8 cellular contexts compared by ENCODE assay signal in the genomic region with DNA sequence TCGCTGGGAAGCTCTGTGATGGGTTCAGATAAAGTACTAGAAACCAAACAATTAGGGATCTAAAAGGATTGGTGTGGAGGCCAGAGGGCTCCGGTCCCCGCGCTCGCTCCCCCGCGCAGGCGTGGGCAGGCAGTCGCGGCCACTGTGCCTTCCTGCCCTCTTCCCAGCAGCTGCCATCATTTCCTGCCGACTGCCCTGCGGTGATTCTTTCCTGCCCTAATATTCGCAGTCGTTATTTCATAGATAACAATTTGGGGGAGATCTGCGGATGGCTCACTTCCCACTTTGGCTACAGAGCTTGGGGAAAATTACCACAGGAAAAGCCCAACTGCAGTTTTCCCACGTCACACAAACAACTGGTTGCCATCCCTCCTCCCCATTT. TPM values are rescaled to one million over a fixed set of nuclear protein-coding genes. Genes with fewer than 3 reads are reported as not detected.
DNase-seq lines count a peak whose midpoint lies in the region; ATAC-seq and TF ChIP-seq lines count a peak whose summit lies in the region.

No MANE protein-coding gene starts in this region.

- H3K4me2 ChIP-seq in PC-3 (ENCODE audit: low read length): no peak overlapping the region

- peak overlapping the region; percentile 55 for H3K4me3 ChIP-seq in NT2/D1 (ENCODE audit: insufficient read length, low read depth)
- peak overlapping the region; percentile 27 to 62 for H3K4me3 ChIP-seq in foreskin fibroblast (ENCODE audit: low read depth in 1 of 2, low read length in 2 of 2)
- H3K4me3 ChIP-seq in PC-3 (ENCODE audit: low read length): no peak overlapping the region

- H3K4me1 Mint-ChIP-seq in activated T-helper 2 cell treated with anti-CD3 and anti-CD28 coated beads, Interferon-gamma antibody, Interleukin-2, Interleukin-4, amounts not matched to agents 10 μg/mL and 5 μg/mL and 100 μg/mL, durations not matched to agents 14 hours and 24 hours and 36 hours (ENCODE audit: low read depth): no peaks in the 10 kb centered on the region

- H3K9me2 ChIP-seq in PC-3 (replicated peaks; ENCODE audit: low read length): no peaks in the 10 kb centered on the region

- no peak overlapping the region for H2AFZ ChIP-seq in PC-3 (ENCODE audit: low read length)

- TF ChIP-seq CTCF in foreskin fibroblast (IDR thresholded peaks at IDR 0.05; ENCODE audit: low read depth, low read length) (no peak), PC-3 (conservative IDR thresholded peaks at IDR 0.05; ENCODE audit: low read depth, low read length) (no peak)

- CTCF ChIA-PET in PC-3 (lab: Charles Lee): no interaction called here

- POLR2A ChIA-PET in PC-3 (lab: Charles Lee; ENCODE audit: unreplicated experiment): no interaction called here

- H3K27ac Mint-ChIP-seq in activated T-helper 2 cell treated with anti-CD3 and anti-CD28 coated beads, Interferon-gamma antibody, Interleukin-2, Interleukin-4, amounts not matched to agents 10 μg/mL and 5 μg/mL and 100 μg/mL, durations not matched to agents 14 hours and 24 hours and 36 hours: no peak overlapping the region

- DNase-seq in D341Med (ENCODE audit: low spot score) (peak; percentile 43), NT2/D1 (ENCODE audit: low read depth, low spot score) (no peak), foreskin fibroblast (no peak), pons (ENCODE audit: low spot score) (peak; percentile 58), PC-3 (no peak)
- DNase-seq in activated T-helper 2 cell treated with anti-CD3 and anti-CD28 coated beads, Interferon-gamma antibody, Interleukin-2, Interleukin-4, amounts not matched to agents 10 μg/mL and 5 μg/mL and 100 μg/mL, durations not matched to agents 14 hours and 24 hours and 36 hours (ENCODE audit: low spot score): no peak
- DNase-seq in activated CD4-positive, alpha-beta T cell treated with anti-CD3 and anti-CD28 coated beads for 48 hours: no peak

- peaks cover 47% of the 10 kb centered on the region for H3K27me3 ChIP-seq in NT2/D1 (ENCODE audit: insufficient read depth, insufficient read length)
- H3K27me3 ChIP-seq in PC-3 (ENCODE audit: low read length): peaks cover 10% of the 10 kb centered on the region; the same call in 1 of the 2 replicates

- no peaks in the 10 kb centered on the region for H3K79me2 ChIP-seq in PC-3 (ENCODE audit: low read length)

- intact Hi-C loops in activated T-helper 2 cell treated with anti-CD3 and anti-CD28 coated beads, Interferon-gamma antibody, Interleukin-2, Interleukin-4, amounts not matched to agents 10 μg/mL and 5 μg/mL and 100 μg/mL, durations not matched to agents 14 hours and 24 hours and 36 hours (cut with micrococcal nuclease): no loop called here
- intact Hi-C loops in PC-3 (cut with micrococcal nuclease): loop anchor here (10.0 kb wide), 1 partner anchor 582 kb away; no protein-coding TSS in a partner anchor

- H3K9me3 ChIP-seq in NT2/D1 (ENCODE audit: insufficient read depth, low read length) (no peaks in the 10 kb centered on the region), PC-3 (ENCODE audit: low read length) (no peaks in the 10 kb centered on the region)

- no TSS peak for BruUV-seq in PC-3 (replicated peaks; lab: Mats Ljungman, UMichigan)

- no peak overlapping the region for H3K27ac ChIP-seq in PC-3 (ENCODE audit: low read length)

- H3K36me3 Mint-ChIP-seq in activated T-helper 2 cell treated with anti-CD3 and anti-CD28 coated beads, Interferon-gamma antibody, Interleukin-2, Interleukin-4, amounts not matched to agents 10 μg/mL and 5 μg/mL and 100 μg/mL, durations not matched to agents 14 hours and 24 hours and 36 hours (ENCODE audit: low read depth): no peaks in the 10 kb centered on the region

- ATAC-seq in GM21723 (IDR thresholded peaks at IDR 0.05; ENCODE audit: unreplicated experiment) (no peak), PC-3 (no peak)

- no peaks in the 10 kb centered on the region for H3F3A ChIP-seq in PC-3 (ENCODE audit: low read length, unreplicated experiment)

- no peaks in the 10 kb centered on the region for H3K36me3 ChIP-seq in NT2/D1 (ENCODE audit: insufficient read depth, insufficient read length, low read length)
- H3K36me3 ChIP-seq in PC-3 (ENCODE audit: low read depth, low read length): no peaks in the 10 kb centered on the region

- no peaks in the 10 kb centered on the region for H3K4me1 ChIP-seq in NT2/D1 (ENCODE audit: insufficient read depth, insufficient read length)
- H3K4me1 ChIP-seq in PC-3 (ENCODE audit: insufficient read depth, low read length): no peaks in the 10 kb centered on the region

- peaks cover 20% of the 10 kb centered on the region for H3K27me3 Mint-ChIP-seq in activated T-helper 2 cell treated with anti-CD3 and anti-CD28 coated beads, Interferon-gamma antibody, Interleukin-2, Interleukin-4, amounts not matched to agents 10 μg/mL and 5 μg/mL and 100 μg/mL, durations not matched to agents 14 hours and 24 hours and 36 hours (ENCODE audit: low read depth)

- no peaks in the 10 kb centered on the region for H3K9me3 Mint-ChIP-seq in activated T-helper 2 cell treated with anti-CD3 and anti-CD28 coated beads, Interferon-gamma antibody, Interleukin-2, Interleukin-4, amounts not matched to agents 10 μg/mL and 5 μg/mL and 100 μg/mL, durations not matched to agents 14 hours and 24 hours and 36 hours

- H3K4me3 Mint-ChIP-seq in activated T-helper 2 cell treated with anti-CD3 and anti-CD28 coated beads, Interferon-gamma antibody, Interleukin-2, Interleukin-4, amounts not matched to agents 10 μg/mL and 5 μg/mL and 100 μg/mL, durations not matched to agents 14 hours and 24 hours and 36 hours (ENCODE audit: low read depth): no peak overlapping the region

- no peaks in the 10 kb centered on the region for H4K20me1 ChIP-seq in PC-3 (ENCODE audit: low read length)

- H3K9ac ChIP-seq in NT2/D1 (ENCODE audit: insufficient read length, low read depth): peak overlapping the region; percentile 72
- H3K9ac ChIP-seq in PC-3 (ENCODE audit: low read length): no peak overlapping the region

RNA-seq across cellular contexts. Expression of gene GRIA2, which starts 2.2 kb away (rescaled TPM):
- total RNA-seq in activated T-helper 2 cell treated with anti-CD3 and anti-CD28 coated beads, Interferon-gamma antibody, Interleukin-2, Interleukin-4, amounts not matched to agents 10 μg/mL and 5 μg/mL and 100 μg/mL, durations not matched to agents 14 hours and 24 hours and 36 hours: not detected in 2 replicates
- total RNA-seq in PC-3 (2014; rRNA removed): not detected in 2 replicates

Comparison
In these comparisons a context has a peak if more than half of its experiments do, and no peak if none do; other contexts are left out.
1. DNase-seq: peak in D341Med (single experiment) and pons (single experiment); none in NT2/D1 (single experiment), foreskin fibroblast (0 of 2), activated T-helper 2 cell treated with anti-CD3 and anti-CD28 coated beads, Interferon-gamma antibody, Interleukin-2, Interleukin-4, amounts not matched to agents 10 μg/mL and 5 μg/mL and 100 μg/mL, durations not matched to agents 14 hours and 24 hours and 36 hours (single experiment), activated CD4-positive, alpha-beta T cell treated with anti-CD3 and anti-CD28 coated beads for 48 hours (single experiment) and PC-3 (single experiment).